In genomic region chr1:228346731-228347130, GRCh38 we compare ENCODE assay signal across 28 cellular contexts. TPM values are rescaled to one million over a fixed set of nuclear protein-coding genes. Genes with fewer than 3 reads are reported as not detected.
A peak's percentile ranks its signal among the peaks of the same experiment; 100 is the strongest.
DNase-seq lines count a peak whose midpoint lies in the region; TF ChIP-seq lines count a peak whose summit lies in the region.
"Had no signal": no experiment of that assay in that cellular context is flagged by ENCODE, and none has a peak within 500 bp of the region (broad histone marks: within the 10 kb centered on the region; RNA-seq: fewer than 3 reads in every experiment).

No MANE protein-coding gene starts in this region.

- H3K4me1 Mint-ChIP-seq in endodermal cell, result no peaks in the 10 kb centered on the region
- H3K4me1 Mint-ChIP-seq: GM23338, memory B cell had no signal

- 90 to 91% methylated on average over 7 to 9 of the region's 9 CpGs for WGBS in endodermal cell (ENCODE audit: insufficient coverage in 1 of 2, insufficient read length in 1 of 2), 2 experiments

- no peak overlapping the region for H3K9ac ChIP-seq in endodermal cell (ENCODE audit: extremely low read depth, low read length, poor library complexity, severe bottlenecking)

- H3K27ac ChIP-seq in endodermal cell (ENCODE audit: low read depth, low read length), result no peak overlapping the region
- H3K27ac ChIP-seq: neutrophil, prostate gland, SJCRH30, testis had no signal

- H3K9me3 Mint-ChIP-seq in endodermal cell, result peaks cover 14% of the 10 kb centered on the region
- H3K9me3 Mint-ChIP-seq: dendritic cell treated with granulocyte-macrophage colony-stimulating factor and Interleukin-4, amounts not matched to agents 40 ng/mL and 50 ng/mL, for 4 days; stimulated activated naive CD8-positive, alpha-beta T cell treated with anti-CD3 and anti-CD28 coated beads, Interleukin-15, Interleukin-2, amounts not matched to agents 100 ng/mL and 50 ng/mL, for 24 hours had no signal

- H3K27ac Mint-ChIP-seq in endodermal cell, result no peak overlapping the region
- H3K27ac Mint-ChIP-seq: CD8-positive, alpha-beta T cell; dendritic cell treated with granulocyte-macrophage colony-stimulating factor and Interleukin-4, amounts not matched to agents 40 ng/mL and 50 ng/mL, for 4 days; GM23338; memory B cell; stimulated activated naive CD8-positive, alpha-beta T cell treated with anti-CD3 and anti-CD28 coated beads, Interleukin-15, Interleukin-2, amounts not matched to agents 100 ng/mL and 50 ng/mL, for 24 hours had no signal

- no peaks in the 10 kb centered on the region for H3K9me3 ChIP-seq in endodermal cell (ENCODE audit: control insufficient read depth, low read length)
- H3K9me3 ChIP-seq: BE2C, neutrophil, prostate gland, SJCRH30, testis had no signal

- no peaks in the 10 kb centered on the region for H3K27me3 ChIP-seq in endodermal cell (ENCODE audit: control insufficient read depth, insufficient read depth, low read length, poor library complexity, severe bottlenecking)
- H3K27me3 ChIP-seq: BE2C, neutrophil, SJCRH30, testis had no signal

- in situ Hi-C loops in G401 (cut with HindIII; ENCODE audit: low sequenced_read_pairs), result no loop called here
- in situ Hi-C loops in ACHN (cut with HindIII; ENCODE audit: low pct_ligation_motif_present, low pct_unique_long_range_greater_than_20kb, low sequenced_read_pairs), result no loop called here

- no peak overlapping the region for H3K4me3 ChIP-seq in endodermal cell (ENCODE audit: low read length)
- H3K4me3 ChIP-seq: GM23338, prostate gland, SJCRH30, testis had no signal

- H3K36me3 Mint-ChIP-seq in endodermal cell (ENCODE audit: low read depth), result peaks cover 35% of the 10 kb centered on the region

- intact Hi-C loops in posterior vena cava (cut with DNase I), result no loop called here

- H3K4me3 Mint-ChIP-seq in endodermal cell, result no peak overlapping the region
- H3K4me3 Mint-ChIP-seq: CD8-positive, alpha-beta T cell; dendritic cell treated with granulocyte-macrophage colony-stimulating factor and Interleukin-4, amounts not matched to agents 40 ng/mL and 50 ng/mL, for 4 days; GM23338; memory B cell; stimulated activated naive CD8-positive, alpha-beta T cell treated with anti-CD3 and anti-CD28 coated beads, Interleukin-15, Interleukin-2, amounts not matched to agents 100 ng/mL and 50 ng/mL, for 24 hours had no signal

- TF ChIP-seq CTCF in endodermal cell (conservative IDR thresholded peaks at IDR 0.05), result no peak

- H3K27me3 Mint-ChIP-seq in endodermal cell (ENCODE audit: insufficient read depth), result no peaks in the 10 kb centered on the region
- H3K27me3 Mint-ChIP-seq: dendritic cell treated with granulocyte-macrophage colony-stimulating factor and Interleukin-4, amounts not matched to agents 40 ng/mL and 50 ng/mL, for 4 days; stimulated activated naive CD8-positive, alpha-beta T cell treated with anti-CD3 and anti-CD28 coated beads, Interleukin-15, Interleukin-2, amounts not matched to agents 100 ng/mL and 50 ng/mL, for 24 hours had no signal

- no peaks in the 10 kb centered on the region for H3K4me1 ChIP-seq in endodermal cell (ENCODE audit: control insufficient read depth, insufficient read depth, low read length)
- H3K4me1 ChIP-seq: BE2C, prostate gland, testis had no signal

- peaks cover 13% of the 10 kb centered on the region for H3K36me3 ChIP-seq in endodermal cell (ENCODE audit: control insufficient read depth, insufficient read depth, low read length)
- H3K36me3 ChIP-seq: BE2C, neutrophil, prostate gland, SJCRH30 had no signal

- DNase-seq in G401 (ENCODE audit: low spot score), result peak; percentile 68
- peak; percentile 33 for DNase-seq in endodermal cell
- DNase-seq in islet precursor cell, result peak; percentile 39
- peak; percentile 48 for DNase-seq in posterior vena cava (ENCODE audit: low spot score)
- DNase-seq in medulla oblongata (ENCODE audit: extremely low spot score), result no peak
- no peak for DNase-seq in ACHN
- no peak for DNase-seq in stimulated activated CD8-positive, alpha-beta memory T cell treated with anti-CD3 and anti-CD28 coated beads, Interleukin-4, amount 100 ng/mL, for 48 hours
- DNase-seq: activated CD4-positive, alpha-beta T cell treated with anti-CD3 and anti-CD28 coated beads for 48 hours; activated gamma-delta T cell treated with Interleukin-2 at 50 U/mL for 16 hours; BE2C; CD8-positive, alpha-beta T cell; central memory CD4-positive, alpha-beta T cell; foreskin fibroblast; Kasumi-1; kidney glomerular epithelial cell; NCI-H1417 treated with DMSO at 0.1 percent for 48 hours; NCI-H2081; NCI-H345; small intestine; stimulated activated CD4-positive, alpha-beta T cell treated with anti-CD3 and anti-CD28 coated beads, Interleukin-1b, Interleukin-23, amount 100 ng/mL, for 48 hours; testis had no signal

RNA-seq across cellular contexts. Expression of gene TRIM11, which starts 59.9 kb away (rescaled TPM):
- 40.4 and 43.6 TPM in 2 replicates for total RNA-seq in G401 (2014; rRNA removed; shearing (Covaris generic))
- total RNA-seq in endodermal cell, result 10 to 100 TPM; 33.8 to 38.9 TPM
- polyA plus RNA-seq in endodermal cell (2013, experiment 1 of 2), result 18.2 TPM
- polyA plus RNA-seq in endodermal cell (2013, experiment 2 of 2), result 19.0 TPM
- total RNA-seq in posterior vena cava, result 10 to 100 TPM; 12.7 to 13.3 TPM

Comparison
In these comparisons a context has a peak if more than half of its experiments do, and no peak if none do; other contexts are left out.
1. DNase-seq: peak in G401 (single experiment), endodermal cell (single experiment), islet precursor cell (single experiment) and posterior vena cava (single experiment); none in medulla oblongata (single experiment), ACHN (single experiment) and stimulated activated CD8-positive, alpha-beta memory T cell treated with anti-CD3 and anti-CD28 coated beads, Interleukin-4, amount 100 ng/mL, for 48 hours (single experiment).